ENCODE assay signal across 23 cellular contexts in the genomic region with DNA sequence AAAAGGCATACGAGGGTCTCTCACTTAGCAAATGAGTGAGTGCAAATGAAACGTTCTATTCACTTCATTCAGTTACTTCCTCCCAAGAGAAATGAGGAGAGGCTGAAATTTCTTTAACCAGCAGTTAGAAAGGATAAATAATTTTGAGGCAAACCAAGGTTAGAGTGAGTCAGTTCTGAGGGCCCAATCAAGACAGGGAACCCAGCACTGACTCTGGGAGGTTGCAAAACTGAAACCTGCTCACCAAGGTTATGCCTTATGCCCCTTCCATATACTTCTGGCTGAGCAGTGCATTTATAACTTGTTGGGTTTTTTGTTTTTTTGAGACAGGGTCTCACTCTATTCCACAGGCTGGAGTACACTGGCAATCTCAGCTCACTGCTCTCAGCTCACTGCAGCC. TPM values are rescaled to one million over a fixed set of nuclear protein-coding genes. Genes with fewer than 3 reads are reported as not detected.
A peak's percentile ranks its signal among the peaks of the same experiment; 100 is the strongest.
DNase-seq lines count a peak whose midpoint lies in the region; ATAC-seq and TF ChIP-seq lines count a peak whose summit lies in the region.
"Had no signal": no experiment of that assay in that cellular context is flagged by ENCODE, and none has a peak within 500 bp of the region (broad histone marks: within the 10 kb centered on the region; RNA-seq: fewer than 3 reads in every experiment).

No MANE protein-coding gene starts in this region.

- no peaks in the 10 kb centered on the region for H3K9me3 ChIP-seq in MM.1S (replicated peaks; ENCODE audit: insufficient read depth, low read length)
- H3K9me3 ChIP-seq in left ventricle myocardium inferior (replicated peaks) = no peaks in the 10 kb centered on the region

- H3K9me2 ChIP-seq in MM.1S (replicated peaks; ENCODE audit: insufficient read depth, low read length) = no peaks in the 10 kb centered on the region

- H4K20me1 ChIP-seq in MM.1S (ENCODE audit: insufficient read depth, low read length) = no peaks in the 10 kb centered on the region

- H3F3A ChIP-seq in MM.1S (ENCODE audit: insufficient read depth, low read length) = peaks cover 15% of the 10 kb centered on the region

- peaks cover 2% of the 10 kb centered on the region for H3K27me3 Mint-ChIP-seq in activated CD4-positive, alpha-beta T cell treated with anti-CD3 and anti-CD28 coated beads, Interleukin-2, amount 10 ng/mL, durations not matched to agents 24 days and 14 days
- H3K27me3 Mint-ChIP-seq in activated CD8-positive, alpha-beta T cell treated with anti-CD3 and anti-CD28 coated beads for 36 hours = no peaks in the 10 kb centered on the region
- H3K27me3 Mint-ChIP-seq in HFFc6 (ENCODE audit: insufficient read depth) = peaks cover 3% of the 10 kb centered on the region
- H3K27me3 Mint-ChIP-seq: natural killer cell treated with Interleukin-12 subunit alpha and Interleukin-12 subunit beta and Interleukin-15 and Interleukin-18, amount 100 ng/mL, for 72 hours had no signal

- H3K4me1 ChIP-seq in MM.1S (ENCODE audit: low read length) (peaks cover 7% of the 10 kb centered on the region; the same call in 1 of the 2 replicates), left ventricle myocardium inferior (peaks cover 4% of the 10 kb centered on the region)

- peaks cover 12% of the 10 kb centered on the region for H3K4me1 Mint-ChIP-seq in activated CD4-positive, alpha-beta T cell treated with anti-CD3 and anti-CD28 coated beads, Interleukin-2, amount 10 ng/mL, durations not matched to agents 24 days and 14 days
- H3K4me1 Mint-ChIP-seq in activated CD8-positive, alpha-beta T cell treated with anti-CD3 and anti-CD28 coated beads for 36 hours (ENCODE audit: low read depth) = peaks cover 16% of the 10 kb centered on the region
- H3K4me1 Mint-ChIP-seq in HFFc6 (ENCODE audit: low read depth) = peaks cover 12% of the 10 kb centered on the region; the same call in 1 of the 2 replicates

- H3K27me3 ChIP-seq in MM.1S (replicated peaks; ENCODE audit: insufficient read depth, low read length) (no peaks in the 10 kb centered on the region), left ventricle myocardium inferior (ENCODE audit: low read depth) (no peaks in the 10 kb centered on the region)

- H3K79me2 ChIP-seq in MM.1S (ENCODE audit: low read length) = peaks cover 5% of the 10 kb centered on the region

- no peaks in the 10 kb centered on the region for H3K9me3 Mint-ChIP-seq in activated CD4-positive, alpha-beta T cell treated with anti-CD3 and anti-CD28 coated beads, Interleukin-2, amount 10 ng/mL, durations not matched to agents 24 days and 14 days
- H3K9me3 Mint-ChIP-seq in activated CD8-positive, alpha-beta T cell treated with anti-CD3 and anti-CD28 coated beads for 36 hours = no peaks in the 10 kb centered on the region
- H3K9me3 Mint-ChIP-seq in HFFc6 = no peaks in the 10 kb centered on the region
- H3K9me3 Mint-ChIP-seq: CD8-positive, alpha-beta memory T cell; natural killer cell treated with Interleukin-12 subunit alpha and Interleukin-12 subunit beta and Interleukin-15 and Interleukin-18, amount 100 ng/mL, for 72 hours had no signal

- DNase-seq in activated CD4-positive, alpha-beta T cell treated with anti-CD3 and anti-CD28 coated beads, Interleukin-2, amount 10 ng/mL, durations not matched to agents 24 days and 14 days = no peak
- DNase-seq in activated CD4-positive, alpha-beta T cell treated with anti-CD3 and anti-CD28 coated beads for 1 hour = no peak
- DNase-seq in MM.1S (peak; percentile 23), fibroblast of mammary gland (ENCODE audit: low read depth) (peak; percentile 19), HFFc6 (no peak), left ventricle myocardium inferior (no peak), posterior cingulate gyrus (no peak)
- DNase-seq in activated CD8-positive, alpha-beta T cell treated with anti-CD3 and anti-CD28 coated beads for 36 hours = peak; percentile 42
- DNase-seq: activated naive CD4-positive, alpha-beta T cell treated with Interleukin-2 at 50 U/mL for 16 hours; amygdala; CD8-positive, alpha-beta memory T cell; hippocampal formation; left cardiac atrium; NCI-H1436; NCI-H2081 treated with DMSO at 0.1 percent for 48 hours; NCI-H2227 treated with DMSO at 0.1 percent for 48 hours; NCI-H526 treated with DMSO at 0.1 percent for 48 hours; SHP77; stimulated activated CD4-positive, alpha-beta T cell treated with anti-CD3 and anti-CD28 coated beads, Interleukin-15, amount 100 ng/mL, for 24 hours; stimulated activated CD4-positive, alpha-beta T cell treated with anti-CD3 and anti-CD28 coated beads, Interleukin-4, amount 100 ng/mL, for 4 hours; trophoblast cell had no signal

- no peak overlapping the region for H2AFZ ChIP-seq in MM.1S (ENCODE audit: low read length)

- no peak overlapping the region for H3K4me3 Mint-ChIP-seq in activated CD4-positive, alpha-beta T cell treated with anti-CD3 and anti-CD28 coated beads, Interleukin-2, amount 10 ng/mL, durations not matched to agents 24 days and 14 days
- H3K4me3 Mint-ChIP-seq in activated CD8-positive, alpha-beta T cell treated with anti-CD3 and anti-CD28 coated beads for 36 hours = no peak overlapping the region
- no peak overlapping the region for H3K4me3 Mint-ChIP-seq in HFFc6
- H3K4me3 Mint-ChIP-seq: CD8-positive, alpha-beta memory T cell; natural killer cell treated with Interleukin-12 subunit alpha and Interleukin-12 subunit beta and Interleukin-15 and Interleukin-18, amount 100 ng/mL, for 72 hours had no signal

- H3K27ac Mint-ChIP-seq in activated CD4-positive, alpha-beta T cell treated with anti-CD3 and anti-CD28 coated beads, Interleukin-2, amount 10 ng/mL, durations not matched to agents 24 days and 14 days = peak overlapping the region; percentile 45
- H3K27ac Mint-ChIP-seq in activated CD8-positive, alpha-beta T cell treated with anti-CD3 and anti-CD28 coated beads for 36 hours = peak overlapping the region; percentile 60
- H3K27ac Mint-ChIP-seq in HFFc6 = no peak overlapping the region
- H3K27ac Mint-ChIP-seq: natural killer cell treated with Interleukin-12 subunit alpha and Interleukin-12 subunit beta and Interleukin-15 and Interleukin-18, amount 100 ng/mL, for 72 hours had no signal

- ATAC-seq in activated CD8-positive, alpha-beta T cell treated with anti-CD3 and anti-CD28 coated beads for 36 hours = no peak
- ATAC-seq: left cardiac atrium; natural killer cell treated with Interleukin-12 subunit alpha and Interleukin-12 subunit beta and Interleukin-15 and Interleukin-18, amount 100 ng/mL, for 72 hours; Panc1 had no signal

- H3K9ac ChIP-seq in MM.1S (ENCODE audit: low read length) = no peak overlapping the region

- H3K4me2 ChIP-seq in MM.1S (ENCODE audit: low read depth, low read length) = no peak overlapping the region

- peaks cover 51% of the 10 kb centered on the region for H3K36me3 Mint-ChIP-seq in activated CD4-positive, alpha-beta T cell treated with anti-CD3 and anti-CD28 coated beads, Interleukin-2, amount 10 ng/mL, durations not matched to agents 24 days and 14 days (ENCODE audit: low read depth)
- H3K36me3 Mint-ChIP-seq in activated CD8-positive, alpha-beta T cell treated with anti-CD3 and anti-CD28 coated beads for 36 hours (ENCODE audit: low read depth) = peaks cover 35% of the 10 kb centered on the region
- peaks cover 33% of the 10 kb centered on the region for H3K36me3 Mint-ChIP-seq in HFFc6 (ENCODE audit: low read depth)
- H3K36me3 Mint-ChIP-seq: natural killer cell treated with Interleukin-12 subunit alpha and Interleukin-12 subunit beta and Interleukin-15 and Interleukin-18, amount 100 ng/mL, for 72 hours had no signal

- peak overlapping the region; percentile 2; the same call in 1 of the 2 replicates for H3K27ac ChIP-seq in MM.1S (ENCODE audit: low read length)
- no peak overlapping the region for H3K27ac ChIP-seq in left ventricle myocardium inferior (replicated peaks)

- TF ChIP-seq CTCF in MM.1S (IDR thresholded peaks at IDR 0.05; ENCODE audit: low read length) (no peak), fibroblast of mammary gland (conservative IDR thresholded peaks at IDR 0.05; ENCODE audit: control insufficient read depth, insufficient read depth, low read depth, low read length) (no peak), HFFc6 (IDR thresholded peaks at IDR 0.05) (no peak), left ventricle myocardium inferior (IDR thresholded peaks at IDR 0.05; ENCODE audit: borderline replicate concordance) (no peak)
- no peak for TF ChIP-seq CTCF in activated CD8-positive, alpha-beta T cell treated with anti-CD3 and anti-CD28 coated beads for 36 hours (IDR thresholded peaks at IDR 0.05)

- POLR2A ChIA-PET in activated CD8-positive, alpha-beta T cell treated with anti-CD3 and anti-CD28 coated beads for 36 hours (lab: Charles Lee) = interaction anchor here (1.0 to 1.4 kb wide), 2 partner anchors 9 to 13 kb away, joined by 3 read pairs; no protein-coding TSS in a partner anchor

- intact Hi-C loops in activated CD4-positive, alpha-beta T cell treated with anti-CD3 and anti-CD28 coated beads, Interleukin-2, amount 10 ng/mL, durations not matched to agents 24 days and 14 days (cut with micrococcal nuclease) = loop anchor here (10.0 kb wide), 2 partner anchors 903 to 1237 kb away; a partner anchor contains a TSS
- intact Hi-C loops in activated CD8-positive, alpha-beta T cell treated with anti-CD3 and anti-CD28 coated beads for 36 hours (cut with micrococcal nuclease) = no loop called here
- intact Hi-C loops in left ventricle myocardium inferior (cut with micrococcal nuclease) = no loop called here
- intact Hi-C loops in posterior cingulate gyrus (cut with DNase I) = no loop called here

- H3K4me3 ChIP-seq in MM.1S (ENCODE audit: low read length) (no peak overlapping the region), fibroblast of mammary gland (ENCODE audit: control insufficient read depth, low read depth, low read length) (no peak overlapping the region), left ventricle myocardium inferior (no peak overlapping the region)

- CTCF ChIA-PET in activated CD8-positive, alpha-beta T cell treated with anti-CD3 and anti-CD28 coated beads for 36 hours (lab: Charles Lee) = interaction anchor here (0.9 to 1.0 kb wide), 2 partner anchors 13 to 17 kb away, joined by 3 read pairs; no protein-coding TSS in a partner anchor

- H3K36me3 ChIP-seq in MM.1S (replicated peaks; ENCODE audit: insufficient read depth, low read length) (no peaks in the 10 kb centered on the region), left ventricle myocardium inferior (peaks cover 9% of the 10 kb centered on the region)

RNA-seq across cellular contexts. Expression of a gene that starts 4.5 kb away (rescaled TPM):
- total RNA-seq in activated CD4-positive, alpha-beta T cell treated with anti-CD3 and anti-CD28 coated beads, Interleukin-2, amount 10 ng/mL, durations not matched to agents 24 days and 14 days = 1,932 and 1,935 TPM in 2 replicates
- 1,000 to 10,000 TPM; 3,048 to 3,061 TPM for total RNA-seq in activated CD8-positive, alpha-beta T cell treated with anti-CD3 and anti-CD28 coated beads for 36 hours
- total RNA-seq in HFFc6 (2021; fragmentation: NEBNext Ultra II Directional; extraction: Animal tissue kit (Norgen Biotek cat#: 25700)) = 1,000 to 10,000 TPM; 1,595 to 1,900 (median 1,723) TPM
- 404 TPM for total RNA-seq in left ventricle myocardium inferior

RNA-seq across cellular contexts. Expression of a gene that starts 18.8 kb away (rescaled TPM):
- total RNA-seq in activated CD4-positive, alpha-beta T cell treated with anti-CD3 and anti-CD28 coated beads, Interleukin-2, amount 10 ng/mL, durations not matched to agents 24 days and 14 days = 37.8 and 38.2 TPM in 2 replicates
- total RNA-seq in activated CD8-positive, alpha-beta T cell treated with anti-CD3 and anti-CD28 coated beads for 36 hours = 10 to 100 TPM; 25.0 to 28.2 TPM
- 10 to 100 TPM; 24.8 to 32.4 (median 27.9) TPM for total RNA-seq in HFFc6 (2021; fragmentation: NEBNext Ultra II Directional; extraction: Animal tissue kit (Norgen Biotek cat#: 25700))
- total RNA-seq in left ventricle myocardium inferior = 21.0 TPM

Comparison
In these comparisons a context has a peak if more than half of its experiments do, and no peak if none do; other contexts are left out.
1. DNase-seq: peak in MM.1S (single experiment), activated CD8-positive, alpha-beta T cell treated with anti-CD3 and anti-CD28 coated beads for 36 hours (single experiment) and fibroblast of mammary gland (single experiment); none in activated CD4-positive, alpha-beta T cell treated with anti-CD3 and anti-CD28 coated beads, Interleukin-2, amount 10 ng/mL, durations not matched to agents 24 days and 14 days (single experiment), activated CD4-positive, alpha-beta T cell treated with anti-CD3 and anti-CD28 coated beads for 1 hour (single experiment), HFFc6 (single experiment), left ventricle myocardium inferior (single experiment) and posterior cingulate gyrus (0 of 10).